In genomic region chr5:65320250-65320649, GRCh38 we compare ENCODE assay signal across 23 cellular contexts.
"Had no signal": no experiment of that assay in that cellular context is flagged by ENCODE, and none has a peak within 500 bp of the region (broad histone marks: within the 10 kb centered on the region; RNA-seq: fewer than 3 reads in every experiment).

No MANE protein-coding gene starts in this region.

- FAIRE-seq: colon, endothelial cell of umbilical vein, islet of Langerhans, keratinocyte had no signal

- H3K4me3 ChIP-seq: coronary artery, dorsolateral prefrontal cortex, esophagus muscularis mucosa, gastrocnemius medialis, heart right ventricle, left ventricle myocardium inferior, lower lobe of right lung, mucosa of descending colon had no signal

- DNase-seq: dermis blood vessel endothelial cell; dorsolateral prefrontal cortex; effector CD4-positive, alpha-beta T cell; effector memory CD4-positive, alpha-beta T cell; foreskin keratinocyte; gastrocnemius medialis; glutamatergic neuron; head of caudate nucleus; heart right ventricle; hippocampal formation; kidney glomerular epithelial cell; left colon; left ventricle myocardium inferior; lower lobe of right lung; mesenchymal stem cell; mucosa of descending colon; naive B cell had no signal
